Comparison of ENCODE assay signal across 13 cellular contexts in genomic region chr12:590206-590750, GRCh38.
"Had no signal": no experiment of that assay in that cellular context is flagged by ENCODE, and none has a peak within 500 bp of the region (broad histone marks: within the 10 kb centered on the region; RNA-seq: fewer than 3 reads in every experiment).

No MANE protein-coding gene starts in this region.

- H3K9me3 ChIP-seq: ascending aorta, neutrophil, right lobe of liver had no signal

- H3K9me3 Mint-ChIP-seq: activated CD4-positive, alpha-beta memory T cell treated with anti-CD3 and anti-CD28 coated beads, Interleukin-2, amount 10 ng/mL, durations not matched to agents 7 days and 5 days; stimulated activated naive B cell treated with anti-CD40 and anti-IgM and Interleukin-4, amounts not matched to agents 10 μg/mL and 1 μg/mL and 100 μg/mL, for 72 hours had no signal

- H3K27me3 Mint-ChIP-seq: stimulated activated naive B cell treated with anti-CD40 and anti-IgM and Interleukin-4, amounts not matched to agents 10 μg/mL and 1 μg/mL and 100 μg/mL, for 72 hours had no signal

- H3K4me1 Mint-ChIP-seq: activated CD4-positive, alpha-beta memory T cell treated with anti-CD3 and anti-CD28 coated beads, Interleukin-2, amount 10 ng/mL, durations not matched to agents 7 days and 5 days had no signal

- H3K27ac Mint-ChIP-seq: activated CD4-positive, alpha-beta memory T cell treated with anti-CD3 and anti-CD28 coated beads, Interleukin-2, amount 10 ng/mL, durations not matched to agents 7 days and 5 days; naive thymus-derived CD4-positive, alpha-beta T cell; stimulated activated naive B cell treated with anti-CD40 and anti-IgM and Interleukin-4, amounts not matched to agents 10 μg/mL and 1 μg/mL and 100 μg/mL, for 72 hours had no signal

- H3K4me3 ChIP-seq: ascending aorta, lung, right lobe of liver had no signal

- H3K36me3 ChIP-seq: ascending aorta, neutrophil, right lobe of liver had no signal

- H3K27ac ChIP-seq: ascending aorta, right lobe of liver, VCaP had no signal

- H3K27me3 ChIP-seq: ascending aorta, neutrophil, right lobe of liver had no signal

- H3K36me3 Mint-ChIP-seq: stimulated activated naive B cell treated with anti-CD40 and anti-IgM and Interleukin-4, amounts not matched to agents 10 μg/mL and 1 μg/mL and 100 μg/mL, for 72 hours had no signal

- DNase-seq: activated CD4-positive, alpha-beta memory T cell treated with anti-CD3 and anti-CD28 coated beads, Interleukin-2, amount 10 ng/mL, durations not matched to agents 7 days and 5 days; foreskin melanocyte; kidney glomerular epithelial cell; naive thymus-derived CD4-positive, alpha-beta T cell; right lobe of liver; stimulated activated CD4-positive, alpha-beta T cell treated with anti-CD3 and anti-CD28 coated beads, Interleukin-2, amount 100 ng/mL, for 24 hours; stimulated activated naive B cell treated with anti-CD40 and anti-IgM and Interleukin-4, amounts not matched to agents 10 μg/mL and 1 μg/mL and 100 μg/mL, for 72 hours; T1000; trophoblast cell had no signal

- H3K4me3 Mint-ChIP-seq: activated CD4-positive, alpha-beta memory T cell treated with anti-CD3 and anti-CD28 coated beads, Interleukin-2, amount 10 ng/mL, durations not matched to agents 7 days and 5 days; naive thymus-derived CD4-positive, alpha-beta T cell; stimulated activated naive B cell treated with anti-CD40 and anti-IgM and Interleukin-4, amounts not matched to agents 10 μg/mL and 1 μg/mL and 100 μg/mL, for 72 hours had no signal
